23 cellular contexts compared by ENCODE assay signal in the genomic region with DNA sequence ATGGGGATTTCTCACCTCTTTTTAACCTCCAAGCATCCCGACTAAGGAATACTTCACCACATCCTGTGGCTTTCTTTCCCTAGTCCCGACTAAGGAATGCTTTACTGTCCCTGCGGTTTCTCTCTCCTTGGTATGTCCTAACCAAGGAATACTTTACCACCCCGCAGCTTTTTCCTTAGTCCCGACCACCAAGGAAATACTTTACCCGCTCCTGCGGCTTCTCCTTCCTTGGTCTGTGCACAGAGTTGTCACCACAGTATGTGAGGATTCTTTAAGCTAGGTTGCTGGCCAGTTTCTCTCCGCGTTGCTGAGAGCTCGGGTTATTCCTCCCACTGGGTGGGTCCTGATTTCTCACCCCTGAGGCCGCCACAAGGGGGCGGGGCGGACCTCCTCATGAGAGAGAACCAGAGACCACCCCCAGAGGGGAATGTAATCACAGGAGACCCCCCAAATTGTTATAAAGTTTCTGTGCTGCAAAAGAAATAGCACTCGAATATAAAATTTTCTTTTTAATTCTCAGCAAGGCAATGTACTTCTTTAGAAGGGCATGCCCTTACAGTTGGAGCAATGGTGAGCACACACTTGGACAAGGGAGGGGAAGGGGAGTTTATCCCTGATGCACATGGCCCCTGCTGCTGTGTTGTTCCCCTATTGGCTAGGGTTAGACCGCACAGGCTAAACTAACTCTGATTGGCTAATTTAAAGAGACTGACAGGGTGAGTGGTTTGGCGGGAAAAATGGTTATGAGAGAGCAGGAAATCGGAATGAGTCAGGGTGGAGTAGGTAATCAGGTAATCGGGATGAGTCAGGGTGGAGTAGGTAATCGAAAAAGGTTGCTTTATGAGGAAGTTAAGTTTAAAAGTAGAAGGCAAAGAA. TPM values are rescaled to one million over a fixed set of nuclear protein-coding genes. Genes with fewer than 3 reads are reported as not detected.
DNase-seq lines count a peak whose midpoint lies in the region; ATAC-seq and TF ChIP-seq lines count a peak whose summit lies in the region.
"Had no signal": no experiment of that assay in that cellular context is flagged by ENCODE, and none has a peak within 500 bp of the region (broad histone marks: within the 10 kb centered on the region; RNA-seq: fewer than 3 reads in every experiment).

No MANE protein-coding gene starts in this region.

- TF ChIP-seq CTCF in astrocyte of the spinal cord (IDR thresholded peaks at IDR 0.05; ENCODE audit: low read depth, low read length) (peak; percentile 7), neural crest cell (conservative IDR thresholded peaks at IDR 0.05) (no peak), upper lobe of right lung (IDR thresholded peaks at IDR 0.05) (no peak)

- H3K9me3 ChIP-seq in effector memory CD4-positive, alpha-beta T cell (ENCODE audit: control insufficient read depth, low read length), result no peaks in the 10 kb centered on the region
- H3K9me3 ChIP-seq in naive thymus-derived CD4-positive, alpha-beta T cell (ENCODE audit: control insufficient read depth in 2 of 3, low read length in 3 of 3), result no peaks in the 10 kb centered on the region
- H3K9me3 ChIP-seq in upper lobe of right lung, result no peaks in the 10 kb centered on the region
- H3K9me3 ChIP-seq: colonic mucosa, gastrocnemius medialis, prostate gland had no signal

- in situ Hi-C loops in astrocyte of the spinal cord (cut with HindIII; ENCODE audit: low sequenced_read_pairs), result no loop called here

- H3K4me1 Mint-ChIP-seq in neural crest cell, result peaks cover 13% of the 10 kb centered on the region
- peaks cover 0 to 3% (median 0%) of the 10 kb centered on the region in 7 donors for H3K4me1 Mint-ChIP-seq in naive thymus-derived CD4-positive, alpha-beta T cell
- no peaks in the 10 kb centered on the region for H3K4me1 Mint-ChIP-seq in stimulated activated memory B cell treated with anti-CD40 and anti-IgM and Interleukin-4, amounts not matched to agents 10 μg/mL and 1 μg/mL and 100 μg/mL, for 72 hours
- H3K4me1 Mint-ChIP-seq: activated naive CD4-positive, alpha-beta T cell treated with anti-CD3 and anti-CD28 coated beads, Interleukin-2, amount 50 U/mL, for 24 hours had no signal

- CTCF ChIA-PET in naive thymus-derived CD4-positive, alpha-beta T cell (lab: Charles Lee), result no interaction called here

- intact Hi-C loops in naive thymus-derived CD4-positive, alpha-beta T cell (cut with micrococcal nuclease), result no loop called here
- intact Hi-C loops in upper lobe of right lung (cut with DNase I), result no loop called here

- H3K27ac ChIP-seq in effector memory CD4-positive, alpha-beta T cell (ENCODE audit: insufficient read depth, low read length, poor library complexity, severe bottlenecking), result no peak overlapping the region
- no peak overlapping the region for H3K27ac ChIP-seq in naive thymus-derived CD4-positive, alpha-beta T cell (ENCODE audit: low read depth, low read length)
- H3K27ac ChIP-seq in upper lobe of right lung, result no peak overlapping the region
- H3K27ac ChIP-seq: BLaER1, colonic mucosa, gastrocnemius medialis, prostate gland, SK-N-MC had no signal

- H3K36me3 Mint-ChIP-seq in neural crest cell (ENCODE audit: low read depth), result no peaks in the 10 kb centered on the region
- peaks cover 0 to 12% (median 4%) of the 10 kb centered on the region in 5 donors for H3K36me3 Mint-ChIP-seq in naive thymus-derived CD4-positive, alpha-beta T cell
- peaks cover 6% of the 10 kb centered on the region for H3K36me3 Mint-ChIP-seq in stimulated activated memory B cell treated with anti-CD40 and anti-IgM and Interleukin-4, amounts not matched to agents 10 μg/mL and 1 μg/mL and 100 μg/mL, for 72 hours
- H3K36me3 Mint-ChIP-seq: activated naive CD4-positive, alpha-beta T cell treated with anti-CD3 and anti-CD28 coated beads, Interleukin-2, amount 50 U/mL, for 24 hours; natural killer cell treated with Interleukin-12 subunit alpha and Interleukin-12 subunit beta and Interleukin-15 and Interleukin-18, amount 100 ng/mL, for 72 hours had no signal

- H3K4me3 Mint-ChIP-seq in neural crest cell, result no peak overlapping the region
- no peak overlapping the region for H3K4me3 Mint-ChIP-seq in naive thymus-derived CD4-positive, alpha-beta T cell
- no peak overlapping the region for H3K4me3 Mint-ChIP-seq in stimulated activated memory B cell treated with anti-CD40 and anti-IgM and Interleukin-4, amounts not matched to agents 10 μg/mL and 1 μg/mL and 100 μg/mL, for 72 hours
- H3K4me3 Mint-ChIP-seq: activated CD8-positive, alpha-beta T cell treated with anti-CD3 and anti-CD28 coated beads for 36 hours; activated naive CD4-positive, alpha-beta T cell treated with anti-CD3 and anti-CD28 coated beads, Interleukin-2, amount 50 U/mL, for 24 hours; activated T-cell treated with anti-CD3 and anti-CD28 coated beads, Interleukin-2, amount 50 U/mL, for 24 hours; natural killer cell treated with Interleukin-12 subunit alpha and Interleukin-12 subunit beta and Interleukin-15 and Interleukin-18, amount 100 ng/mL, for 72 hours had no signal

- DNase-seq in EH (ENCODE audit: low read depth) (peak; percentile 31), HK-2 (ENCODE audit: unreplicated experiment) (peak; percentile 58), astrocyte of the spinal cord (ENCODE audit: low read depth, low spot score) (peak; percentile 24), neural crest cell (ENCODE audit: low read depth, low spot score) (no peak), upper lobe of right lung (no peak)
- no peak for DNase-seq in effector memory CD4-positive, alpha-beta T cell
- no peak for DNase-seq in naive thymus-derived CD4-positive, alpha-beta T cell
- DNase-seq: activated CD8-positive, alpha-beta T cell treated with anti-CD3 and anti-CD28 coated beads for 36 hours; activated T-cell treated with anti-CD3 and anti-CD28 coated beads, Interleukin-2, amount 50 U/mL, for 24 hours; colonic mucosa; DMS53; gastrocnemius medialis; GOT3; NCI-H1417; NCI-H524 treated with DMSO at 0.1 percent for 48 hours; small intestine; stimulated activated CD4-positive, alpha-beta T cell treated with anti-CD3 and anti-CD28 coated beads, Interleukin-4, amount 100 ng/mL, for 1 hour had no signal

- H3K4me3 ChIP-seq in astrocyte of the spinal cord (ENCODE audit: low read depth, low read length) (no peak overlapping the region), upper lobe of right lung (no peak overlapping the region)
- H3K4me3 ChIP-seq in effector memory CD4-positive, alpha-beta T cell (ENCODE audit: insufficient read depth, low read depth, low read length, poor library complexity, severe bottlenecking), result no peak overlapping the region
- no peak overlapping the region for H3K4me3 ChIP-seq in naive thymus-derived CD4-positive, alpha-beta T cell (ENCODE audit: low read length)
- H3K4me3 ChIP-seq: BLaER1, colonic mucosa, gastrocnemius medialis, prostate gland, SK-N-MC had no signal

- no peaks in the 10 kb centered on the region for H3K27me3 ChIP-seq in effector memory CD4-positive, alpha-beta T cell (replicated peaks; ENCODE audit: control insufficient read depth, insufficient read depth, low read length, poor library complexity, severe bottlenecking)
- no peaks in the 10 kb centered on the region for H3K27me3 ChIP-seq in naive thymus-derived CD4-positive, alpha-beta T cell (ENCODE audit: control insufficient read depth in 2 of 2, insufficient read depth in 2 of 2, low read length in 2 of 2)
- H3K27me3 ChIP-seq in upper lobe of right lung, result no peaks in the 10 kb centered on the region
- H3K27me3 ChIP-seq: BLaER1, colonic mucosa, gastrocnemius medialis had no signal

- H3K27ac Mint-ChIP-seq in neural crest cell (ENCODE audit: unreplicated experiment), result peak overlapping the region; percentile 44
- H3K27ac Mint-ChIP-seq in naive thymus-derived CD4-positive, alpha-beta T cell, result peak overlapping the region in 1 of 9 donors; percentile 23
- no peak overlapping the region for H3K27ac Mint-ChIP-seq in stimulated activated memory B cell treated with anti-CD40 and anti-IgM and Interleukin-4, amounts not matched to agents 10 μg/mL and 1 μg/mL and 100 μg/mL, for 72 hours
- H3K27ac Mint-ChIP-seq: activated CD8-positive, alpha-beta T cell treated with anti-CD3 and anti-CD28 coated beads for 36 hours; activated naive CD4-positive, alpha-beta T cell treated with anti-CD3 and anti-CD28 coated beads, Interleukin-2, amount 50 U/mL, for 24 hours; activated T-cell treated with anti-CD3 and anti-CD28 coated beads, Interleukin-2, amount 50 U/mL, for 24 hours; natural killer cell treated with Interleukin-12 subunit alpha and Interleukin-12 subunit beta and Interleukin-15 and Interleukin-18, amount 100 ng/mL, for 72 hours had no signal

- ATAC-seq in naive thymus-derived CD4-positive, alpha-beta T cell, result no peak
- ATAC-seq in stimulated activated memory B cell treated with anti-CD40 and anti-IgM and Interleukin-4, amounts not matched to agents 10 μg/mL and 1 μg/mL and 100 μg/mL, for 72 hours, result no peak
- no peak for ATAC-seq in upper lobe of right lung
- ATAC-seq: activated CD8-positive, alpha-beta T cell treated with anti-CD3 and anti-CD28 coated beads for 36 hours; gastrocnemius medialis; natural killer cell treated with Interleukin-12 subunit alpha and Interleukin-12 subunit beta and Interleukin-15 and Interleukin-18, amount 100 ng/mL, for 72 hours had no signal

- POLR2A ChIA-PET in naive thymus-derived CD4-positive, alpha-beta T cell (lab: Charles Lee), result no interaction called here

- no peaks in the 10 kb centered on the region for H3K27me3 Mint-ChIP-seq in neural crest cell (ENCODE audit: low read depth)
- peaks cover 4 to 19% (median 11%) of the 10 kb centered on the region in 5 donors for H3K27me3 Mint-ChIP-seq in naive thymus-derived CD4-positive, alpha-beta T cell
- H3K27me3 Mint-ChIP-seq in stimulated activated memory B cell treated with anti-CD40 and anti-IgM and Interleukin-4, amounts not matched to agents 10 μg/mL and 1 μg/mL and 100 μg/mL, for 72 hours, result peaks cover 10% of the 10 kb centered on the region

- peaks cover 5% of the 10 kb centered on the region for H3K9me3 Mint-ChIP-seq in neural crest cell
- H3K9me3 Mint-ChIP-seq in naive thymus-derived CD4-positive, alpha-beta T cell, result peaks cover 0 to 4% (median 0%) of the 10 kb centered on the region in 11 donors
- peaks cover 4% of the 10 kb centered on the region for H3K9me3 Mint-ChIP-seq in stimulated activated memory B cell treated with anti-CD40 and anti-IgM and Interleukin-4, amounts not matched to agents 10 μg/mL and 1 μg/mL and 100 μg/mL, for 72 hours
- H3K9me3 Mint-ChIP-seq: activated naive CD4-positive, alpha-beta T cell treated with anti-CD3 and anti-CD28 coated beads, Interleukin-2, amount 50 U/mL, for 24 hours; activated T-cell treated with anti-CD3 and anti-CD28 coated beads, Interleukin-2, amount 50 U/mL, for 24 hours; natural killer cell treated with Interleukin-12 subunit alpha and Interleukin-12 subunit beta and Interleukin-15 and Interleukin-18, amount 100 ng/mL, for 72 hours had no signal

- H3K36me3 ChIP-seq in effector memory CD4-positive, alpha-beta T cell (ENCODE audit: control insufficient read depth, insufficient read depth, low read length), result no peaks in the 10 kb centered on the region
- no peaks in the 10 kb centered on the region for H3K36me3 ChIP-seq in naive thymus-derived CD4-positive, alpha-beta T cell (ENCODE audit: control insufficient read depth in 2 of 3, insufficient read depth in 3 of 3, low read length in 3 of 3)
- no peaks in the 10 kb centered on the region for H3K36me3 ChIP-seq in upper lobe of right lung
- H3K36me3 ChIP-seq: BLaER1, colonic mucosa, gastrocnemius medialis, prostate gland had no signal

- no peaks in the 10 kb centered on the region for H3K4me1 ChIP-seq in effector memory CD4-positive, alpha-beta T cell (ENCODE audit: control insufficient read depth, insufficient read depth, low read length, poor library complexity, severe bottlenecking)
- no peaks in the 10 kb centered on the region for H3K4me1 ChIP-seq in naive thymus-derived CD4-positive, alpha-beta T cell (ENCODE audit: control insufficient read depth in 2 of 2, insufficient read depth in 2 of 2, low read length in 2 of 2)
- H3K4me1 ChIP-seq in upper lobe of right lung, result no peaks in the 10 kb centered on the region
- H3K4me1 ChIP-seq: BLaER1, colonic mucosa, gastrocnemius medialis, prostate gland had no signal

RNA-seq across cellular contexts. Expression of a gene that starts 12.8 kb away (rescaled TPM):
- total RNA-seq in neural crest cell (5.9 and 7.8 TPM in 2 replicates), upper lobe of right lung (4.1 TPM)
- 1 to 10 TPM in 4 of 5 experiments, not detected in 1; 2.2 to 2.7 (median 2.4) TPM for total RNA-seq in naive thymus-derived CD4-positive, alpha-beta T cell
- polyA plus RNA-seq in naive thymus-derived CD4-positive, alpha-beta T cell, result 1 to 10 TPM in 1 of 2 donors, under 1 TPM in 1; 0.95 to 1.2 TPM

RNA-seq across cellular contexts. Expression of a gene that starts 13.2 kb away (rescaled TPM):
- total RNA-seq in neural crest cell (42.1 and 44.0 TPM in 2 replicates), upper lobe of right lung (29.7 TPM)
- total RNA-seq in naive thymus-derived CD4-positive, alpha-beta T cell, result 10 to 100 TPM; 17.2 to 40.1 (median 33.5) TPM
- 10 to 100 TPM; 66.3 to 68.6 TPM for polyA plus RNA-seq in naive thymus-derived CD4-positive, alpha-beta T cell

Comparison
In these comparisons a context has a peak if more than half of its experiments do, and no peak if none do; other contexts are left out.
1. DNase-seq: peak in EH (single experiment), HK-2 (single experiment) and astrocyte of the spinal cord (single experiment); none in neural crest cell (single experiment), effector memory CD4-positive, alpha-beta T cell (0 of 3), naive thymus-derived CD4-positive, alpha-beta T cell (0 of 9) and upper lobe of right lung (single experiment).